Comparison of ENCODE assay signal across 8 cellular contexts in the genomic region with DNA sequence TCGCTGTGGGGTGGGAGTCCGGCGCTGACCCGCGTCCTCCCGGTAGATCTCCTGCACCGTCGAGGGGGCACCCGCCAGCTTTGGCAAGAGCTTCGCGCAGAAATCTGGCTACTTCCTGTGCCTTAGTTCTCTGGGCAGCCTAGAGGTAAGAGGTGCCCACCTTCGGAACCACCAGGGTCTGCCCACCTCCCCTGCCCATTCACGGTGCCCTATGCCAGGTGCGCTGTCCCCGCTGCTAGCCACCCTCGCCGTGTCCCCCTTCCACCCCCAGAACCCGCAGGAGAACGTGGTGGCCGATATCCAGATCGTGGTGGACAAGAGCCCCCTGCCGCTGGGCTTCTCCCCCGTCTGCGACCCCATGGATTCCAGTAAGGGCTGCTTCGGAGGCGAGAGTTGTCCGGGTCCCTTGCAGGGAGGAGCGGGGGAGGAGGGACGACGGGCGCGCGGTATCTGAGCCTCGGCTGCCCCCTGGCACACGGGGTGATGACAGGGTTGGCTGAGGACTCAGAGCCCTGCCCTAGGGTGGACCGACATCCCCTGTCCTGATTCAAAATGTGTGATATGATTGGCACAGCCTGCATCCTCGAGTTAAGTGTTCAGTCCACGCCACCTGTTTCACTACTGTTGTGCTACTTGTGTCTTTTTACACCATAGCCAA. TPM values are rescaled to one million over a fixed set of nuclear protein-coding genes. Genes with fewer than 3 reads are reported as not detected.
DNase-seq lines count a peak whose midpoint lies in the region; ATAC-seq and TF ChIP-seq lines count a peak whose summit lies in the region.

No MANE protein-coding gene starts in this region.

- DNase-seq in activated effector memory CD4-positive, alpha-beta T cell treated with anti-CD3 and anti-CD28 coated beads, Interleukin-2, amount 50 U/mL, for 16 hours: peak; percentile 73
- no peak for DNase-seq in activated effector memory CD4-positive, alpha-beta T cell treated with Interleukin-2 at 50 U/mL for 16 hours
- DNase-seq in SK-N-MC (ENCODE audit: low read depth, low spot score): no peak
- no peak for DNase-seq in central memory CD8-positive, alpha-beta T cell (ENCODE audit: low spot score in 2 of 2)
- peak; percentile 59 to 66 (median 65) for DNase-seq in right lobe of liver
- DNase-seq in epidermal melanocyte (ENCODE audit: insufficient read length, low spot score): no peak

- H3K9me3 ChIP-seq in SK-N-MC (ENCODE audit: low read depth, low read length): no peaks in the 10 kb centered on the region
- no peaks in the 10 kb centered on the region for H3K9me3 ChIP-seq in right lobe of liver
- no peaks in the 10 kb centered on the region for H3K9me3 ChIP-seq in subcutaneous abdominal adipose tissue (ENCODE audit: control insufficient read depth in 5 of 5, low read length in 5 of 5)

- no peak overlapping the region for H3K27ac ChIP-seq in SK-N-MC
- peak overlapping the region; percentile 57 to 70 (median 65) for H3K27ac ChIP-seq in right lobe of liver
- H3K27ac ChIP-seq in subcutaneous abdominal adipose tissue (ENCODE audit: low read depth, low read length): peak overlapping the region; percentile 50

- peak overlapping the region; percentile 85 for H3K9ac ChIP-seq in SK-N-MC (ENCODE audit: insufficient read length)
- peak overlapping the region in 4 of 5 donors; percentile 64 to 84 (median 77) for H3K9ac ChIP-seq in subcutaneous abdominal adipose tissue (ENCODE audit: low read length in 5 of 5)

- intact Hi-C loops in right lobe of liver (cut with DNase I): no loop called here

- H3K4me1 Mint-ChIP-seq in central memory CD8-positive, alpha-beta T cell: peaks cover 18% of the 10 kb centered on the region

- no peak overlapping the region for H3K27ac Mint-ChIP-seq in central memory CD8-positive, alpha-beta T cell (ENCODE audit: low read depth)

- 4% methylated on average over 5 of the region's 38 CpGs for WGBS in right lobe of liver (ENCODE audit: insufficient coverage, low coverage, low lambda C conversion rate, missing lambda C conversion rate)

- H3K36me3 ChIP-seq in SK-N-MC (ENCODE audit: insufficient read depth, low read length) (peaks cover 3% of the 10 kb centered on the region; the same call in 1 of the 2 replicates), right lobe of liver (no peaks in the 10 kb centered on the region), subcutaneous abdominal adipose tissue (ENCODE audit: control insufficient read depth in 5 of 5, insufficient read depth in 5 of 5, low read length in 5 of 5) (peaks cover 0 to 15% (median 13%) of the 10 kb centered on the region in 5 donors)

- H3K27me3 Mint-ChIP-seq in central memory CD8-positive, alpha-beta T cell: no peaks in the 10 kb centered on the region

- ATAC-seq in HG03095 (IDR thresholded peaks at IDR 0.05; ENCODE audit: unreplicated experiment): peak; percentile 14
- no peak for ATAC-seq in central memory CD8-positive, alpha-beta T cell (replicated peaks; ENCODE audit: extremely low read depth, poor library complexity, severe bottlenecking)
- ATAC-seq in right lobe of liver: peak; percentile 41 to 48 (median 43)

- no peak for TF ChIP-seq POLR2A in right lobe of liver (IDR thresholded peaks at IDR 0.05)

- peaks cover 8% of the 10 kb centered on the region for H3K36me3 Mint-ChIP-seq in central memory CD8-positive, alpha-beta T cell (ENCODE audit: insufficient read depth)

- H3K4me3 ChIP-seq in SK-N-MC (peak overlapping the region; percentile 98), right lobe of liver (peak overlapping the region; percentile 72 to 90 (median 80)), subcutaneous abdominal adipose tissue (ENCODE audit: low read depth in 1 of 5, low read length in 5 of 5) (peak overlapping the region; percentile 58 to 85 (median 72))

- no peaks in the 10 kb centered on the region for H3K9me3 Mint-ChIP-seq in central memory CD8-positive, alpha-beta T cell

- H3K4me3 Mint-ChIP-seq in central memory CD8-positive, alpha-beta T cell: peak overlapping the region; percentile 87

- H3K27me3 ChIP-seq in right lobe of liver (no peaks in the 10 kb centered on the region), subcutaneous abdominal adipose tissue (ENCODE audit: control insufficient read depth in 5 of 5, insufficient read depth in 4 of 5, low read length in 5 of 5) (no peaks in the 10 kb centered on the region)

- TF ChIP-seq CTCF in right lobe of liver (IDR thresholded peaks at IDR 0.05): peak in 2 of 4 donors; percentile 13 to 25

- H3K4me1 ChIP-seq in right lobe of liver: peaks cover 0 to 13% (median 0%) of the 10 kb centered on the region in 4 donors
- H3K4me1 ChIP-seq in subcutaneous abdominal adipose tissue (ENCODE audit: control insufficient read depth in 5 of 5, insufficient read depth in 5 of 5, low read length in 5 of 5): peaks cover 4 to 31% (median 29%) of the 10 kb centered on the region in 5 donors

RNA-seq across cellular contexts. Expression of gene MVB12A, which starts 0.5 kb away (rescaled TPM):
- 10 to 100 TPM; 13.5 to 38.0 (median 15.8) TPM for total RNA-seq in right lobe of liver

RNA-seq across cellular contexts. Expression of gene BST2, which starts 15.0 kb away (rescaled TPM):
- 100 to 1,000 TPM in 3 of 6 experiments, 10 to 100 TPM in 3; 78.2 to 157 (median 96.2) TPM for total RNA-seq in right lobe of liver

RNA-seq across cellular contexts. Expression of gene CCDC194, which starts 26.4 kb away (rescaled TPM):
- 1 to 10 TPM in 1 of 6 experiments, under 1 TPM in 3, not detected in 2; 0.26 to 1.2 (median 0.36) TPM for total RNA-seq in right lobe of liver

RNA-seq across cellular contexts. Expression of gene TMEM221, which starts 28.1 kb away (rescaled TPM):
- under 1 TPM in 3 of 6 experiments, not detected in 3; 0.12 to 0.19 (median 0.16) TPM for total RNA-seq in right lobe of liver

RNA-seq across cellular contexts. Expression of gene NXNL1, which starts 40.3 kb away (rescaled TPM):
- not detected for total RNA-seq in right lobe of liver

Comparison
In these comparisons a context has a peak if more than half of its experiments do, and no peak if none do; other contexts are left out.
1. DNase-seq: peak in activated effector memory CD4-positive, alpha-beta T cell treated with anti-CD3 and anti-CD28 coated beads, Interleukin-2, amount 50 U/mL, for 16 hours (single experiment) and right lobe of liver (3 of 3); none in activated effector memory CD4-positive, alpha-beta T cell treated with Interleukin-2 at 50 U/mL for 16 hours (single experiment), SK-N-MC (single experiment), central memory CD8-positive, alpha-beta T cell (0 of 2) and epidermal melanocyte (single experiment).
2. Peak in every context shown above with its lines, with median percentiles within 50 percentile points of each other: H3K4me3 ChIP-seq.